In the genomic region with DNA sequence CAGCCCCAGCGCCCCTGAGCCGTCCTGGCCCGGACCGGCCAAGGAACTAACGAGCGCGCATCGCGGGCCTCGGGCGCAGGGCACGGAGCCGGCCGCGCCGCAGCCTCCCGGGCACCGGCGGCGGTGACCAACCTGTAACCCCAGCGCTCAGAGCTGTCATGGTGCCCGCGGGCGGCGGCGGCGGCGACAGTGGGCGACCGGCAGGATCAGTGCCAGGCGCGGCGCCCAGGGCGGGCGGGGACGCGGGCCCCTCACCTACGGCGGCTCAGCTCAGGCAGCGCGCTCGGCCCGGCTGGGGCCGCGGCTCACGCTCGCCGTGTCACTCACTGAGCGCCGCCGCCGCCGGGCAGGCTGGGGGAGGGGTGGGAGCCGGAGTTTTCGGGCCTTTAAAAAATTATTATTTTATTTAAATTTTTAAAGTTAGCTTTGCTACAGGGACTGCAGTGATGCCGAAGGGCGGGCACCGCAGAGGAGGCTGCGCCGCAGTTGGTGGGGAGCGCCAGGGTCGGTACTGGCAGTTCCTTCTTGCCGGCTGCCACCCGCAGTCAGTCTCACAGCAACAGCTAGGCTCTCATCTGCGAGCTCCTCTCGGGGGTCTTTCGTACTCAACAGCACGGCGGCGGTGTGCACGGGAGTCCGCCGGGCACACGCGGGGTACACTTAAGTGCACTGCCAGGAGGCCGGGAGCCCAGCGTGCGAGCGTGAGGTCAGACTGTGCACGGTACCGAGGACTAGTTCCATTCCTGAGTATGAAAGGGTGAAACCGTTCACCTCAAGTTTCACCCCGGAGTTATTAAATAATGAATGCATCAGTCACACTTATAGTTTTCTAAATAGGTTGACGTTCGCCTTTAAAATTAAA, we compare ENCODE assay signal across 9 cellular contexts. TPM values are rescaled to one million over a fixed set of nuclear protein-coding genes. Genes with fewer than 3 reads are reported as not detected.
DNase-seq lines count a peak whose midpoint lies in the region; ATAC-seq and TF ChIP-seq lines count a peak whose summit lies in the region.
"Had no signal": no experiment of that assay in that cellular context is flagged by ENCODE, and none has a peak within 500 bp of the region (broad histone marks: within the 10 kb centered on the region; RNA-seq: fewer than 3 reads in every experiment).

A gene (minus strand): TSS at position 328 of the 862 bp plus-strand sequence. CDS start 17,382 bp downstream, outside the sequence.

- peaks cover 22% of the 10 kb centered on the region for H3K4me1 ChIP-seq in PC-3 (ENCODE audit: insufficient read depth, low read length)
- H3K4me1 ChIP-seq in esophagus squamous epithelium: peaks cover 0 to 17% (median 13%) of the 10 kb centered on the region in 3 donors

- no peaks in the 10 kb centered on the region for H3K9me3 ChIP-seq in PC-3 (ENCODE audit: low read length)
- no peaks in the 10 kb centered on the region for H3K9me3 ChIP-seq in esophagus squamous epithelium

- H3K27me3 Mint-ChIP-seq in naive thymus-derived CD8-positive, alpha-beta T cell: peaks cover 25 to 56% (median 39%) of the 10 kb centered on the region in 5 donors

- DNase-seq in DMS 273 (lab: John Stamatoyannopoulos, UW; ENCODE audit: unreplicated experiment): peak; percentile 45
- no peak for DNase-seq in DMS 273 treated with DMSO at 0.1 percent for 48 hours (lab: John Stamatoyannopoulos, UW)
- DNase-seq in PC-3: peak; percentile 39
- DNase-seq in esophagus squamous epithelium (lab: John Stamatoyannopoulos, UW): no peak
- DNase-seq in naive thymus-derived CD8-positive, alpha-beta T cell: no peak
- DNase-seq in epidermal melanocyte (ENCODE audit: insufficient read length, low spot score): no peak

- peaks cover 21% of the 10 kb centered on the region for H3K79me2 ChIP-seq in PC-3 (ENCODE audit: low read length)

- H3K4me3 ChIP-seq in PC-3 (ENCODE audit: low read length) (peak within 1 kb of the TSS; percentile 91), esophagus squamous epithelium (peak within 1 kb of the TSS; percentile 17 to 68 (median 47))

- peak within 1 kb of the TSS; percentile 92 for H2AFZ ChIP-seq in PC-3 (ENCODE audit: low read length)

- peaks cover 0 to 6% (median 0%) of the 10 kb centered on the region in 9 donors for H3K9me3 Mint-ChIP-seq in naive thymus-derived CD8-positive, alpha-beta T cell

- H3K27ac ChIP-seq in PC-3 (ENCODE audit: low read length) (peak within 1 kb of the TSS; percentile 90), esophagus squamous epithelium (peak within 1 kb of the TSS in 1 of 4 donors; percentile 21)
- H3K27ac ChIP-seq: 22Rv1 had no signal

- 3 to 6% methylated on average over 26 to 30 of the region's 85 CpGs for WGBS in esophagus squamous epithelium, 2 donors

- TF ChIP-seq POLR2A in esophagus squamous epithelium (IDR thresholded peaks at IDR 0.05): no peak

- no peaks in the 10 kb centered on the region for H3K27me3 ChIP-seq in PC-3 (ENCODE audit: low read length)
- peaks cover 0 to 44% (median 0%) of the 10 kb centered on the region in 4 donors for H3K27me3 ChIP-seq in esophagus squamous epithelium

- peak within 1 kb of the TSS; percentile 96 for H3K4me2 ChIP-seq in PC-3 (ENCODE audit: low read length)

- no peaks in the 10 kb centered on the region for H3F3A ChIP-seq in PC-3 (ENCODE audit: low read length, unreplicated experiment)

- no peak for TF ChIP-seq CTCF in PC-3 (conservative IDR thresholded peaks at IDR 0.05; ENCODE audit: low read depth, low read length)
- TF ChIP-seq CTCF in esophagus squamous epithelium (IDR thresholded peaks at IDR 0.05): no peak

- no peaks in the 10 kb centered on the region for H3K36me3 Mint-ChIP-seq in naive thymus-derived CD8-positive, alpha-beta T cell

- peak within 1 kb of the TSS in 8 of 10 donors; percentile 26 to 73 (median 47) for H3K4me3 Mint-ChIP-seq in naive thymus-derived CD8-positive, alpha-beta T cell

- BruUV-seq in PC-3 (replicated peaks; lab: Mats Ljungman, UMichigan): TSS peak; percentile 72

- POLR2A ChIA-PET in PC-3 (lab: Charles Lee; ENCODE audit: unreplicated experiment): interaction anchor here (1.0 kb wide), 1 partner anchor 37 kb away, joined by 3 read pairs; no protein-coding TSS in a partner anchor
- POLR2A ChIA-PET in naive thymus-derived CD8-positive, alpha-beta T cell (lab: Charles Lee): no interaction called here

- ATAC-seq in PC-3 (peak; percentile 75), GM18519 (IDR thresholded peaks at IDR 0.05; ENCODE audit: low FRiP score, unreplicated experiment) (no peak), GM21723 (IDR thresholded peaks at IDR 0.05; ENCODE audit: unreplicated experiment) (no peak)
- no peak for ATAC-seq in naive thymus-derived CD8-positive, alpha-beta T cell

- peak within 1 kb of the TSS; percentile 87 for H3K9ac ChIP-seq in PC-3 (ENCODE audit: low read length)

- peaks cover 0 to 9% (median 3%) of the 10 kb centered on the region in 4 donors for H3K4me1 Mint-ChIP-seq in naive thymus-derived CD8-positive, alpha-beta T cell

- intact Hi-C loops in PC-3 (cut with micrococcal nuclease): loop anchor here (2.0 to 5.0 kb wide), 2 partner anchors 36 to 96 kb away; a partner anchor contains a TSS
- intact Hi-C loops in esophagus squamous epithelium (cut with DNase I): no loop called here

- H3K36me3 ChIP-seq in PC-3 (ENCODE audit: low read depth, low read length): no peaks in the 10 kb centered on the region
- H3K36me3 ChIP-seq in esophagus squamous epithelium: no peaks in the 10 kb centered on the region

- H3K9me2 ChIP-seq in PC-3 (replicated peaks; ENCODE audit: low read length): no peaks in the 10 kb centered on the region

- CTCF ChIA-PET in PC-3 (lab: Charles Lee): no interaction called here

- H4K20me1 ChIP-seq in PC-3 (ENCODE audit: low read length): no peaks in the 10 kb centered on the region

- H3K27ac Mint-ChIP-seq in naive thymus-derived CD8-positive, alpha-beta T cell: peak within 1 kb of the TSS in 1 of 10 donors; percentile 9

RNA-seq across cellular contexts. Expression of the gene that starts here (rescaled TPM):
- 6.4 and 11.8 TPM in 2 replicates for total RNA-seq in PC-3 (2014; rRNA removed)
- under 1 TPM in 2 of 4 donors, not detected in 2; 0.47 to 0.57 TPM for total RNA-seq in esophagus squamous epithelium
- total RNA-seq in naive thymus-derived CD8-positive, alpha-beta T cell: not detected
- polyA plus RNA-seq in naive thymus-derived CD8-positive, alpha-beta T cell: not detected

Comparison
In these comparisons a context has a peak if more than half of its experiments do, and no peak if none do; other contexts are left out.
1. DNase-seq: peak in DMS 273 (single experiment) and PC-3 (single experiment); none in DMS 273 treated with DMSO at 0.1 percent for 48 hours (single experiment), esophagus squamous epithelium (single experiment), naive thymus-derived CD8-positive, alpha-beta T cell (0 of 10) and epidermal melanocyte (single experiment).